8 cellular contexts compared by ENCODE assay signal in the genomic region with DNA sequence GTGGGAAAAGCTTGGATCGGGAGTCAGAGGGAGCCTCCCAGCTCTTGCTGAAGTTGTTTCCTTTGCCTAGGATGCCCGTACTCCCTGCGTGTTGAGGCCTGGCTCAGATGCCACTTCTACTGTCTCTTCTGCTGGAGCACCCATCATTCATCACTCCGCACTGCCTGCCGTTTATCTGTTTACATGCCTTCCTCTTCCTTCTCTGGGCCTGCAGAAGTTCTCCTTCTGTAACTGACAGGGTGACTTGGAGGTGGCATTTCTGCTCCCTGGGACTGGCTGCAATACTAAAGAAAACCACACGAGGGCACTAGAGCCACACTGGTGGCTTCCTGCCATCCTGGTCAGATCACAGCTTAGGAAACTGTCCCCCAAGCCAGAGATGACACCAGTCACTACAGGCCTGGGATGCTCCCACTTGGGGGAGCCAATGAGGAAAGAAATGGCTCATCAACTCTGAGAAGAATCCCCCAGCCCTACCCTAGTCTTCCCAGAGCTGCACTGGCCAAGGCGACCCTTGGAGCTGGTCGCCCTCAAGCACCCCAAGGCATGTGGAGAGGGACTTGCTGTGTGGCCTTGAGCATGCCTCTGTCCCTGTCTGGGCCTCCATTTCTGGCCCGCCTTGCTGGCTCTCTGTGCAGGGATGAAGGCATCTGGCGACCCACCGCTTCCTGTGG. TPM values are rescaled to one million over a fixed set of nuclear protein-coding genes. Genes with fewer than 3 reads are reported as not detected.
A peak's percentile ranks its signal among the peaks of the same experiment; 100 is the strongest.
DNase-seq lines count a peak whose midpoint lies in the region; ATAC-seq and TF ChIP-seq lines count a peak whose summit lies in the region.

No MANE protein-coding gene starts in this region.

- no peaks in the 10 kb centered on the region for H4K20me1 ChIP-seq in HCT116 (ENCODE audit: insufficient read depth)

- H3K27ac ChIP-seq in HCT116 (ENCODE audit: low read depth, low read length) = no peak overlapping the region; the same call in 1 of the 2 replicates
- no peak overlapping the region for H3K27ac ChIP-seq in right atrium auricular region

- CTCF ChIA-PET in HCT116 (lab: Charles Lee) = interaction anchor here (0.7 to 4.9 kb wide), 20 partner anchors 11 to 479 kb away, joined by 3 to 54 read pairs (median 5); a partner anchor contains a TSS

- no peaks in the 10 kb centered on the region for H3K27me3 ChIP-seq in HCT116 (ENCODE audit: insufficient read depth, low read length)
- H3K27me3 ChIP-seq in right atrium auricular region = no peaks in the 10 kb centered on the region

- TF ChIP-seq RAD21 in HCT116 (IDR thresholded peaks at IDR 0.05; ENCODE audit: low read depth) = peak; percentile 100

- no peak for TF ChIP-seq POLR2A in HCT116 (IDR thresholded peaks at IDR 0.05; ENCODE audit: borderline replicate concordance, extremely low read depth, insufficient read depth, insufficient read length)

- H3K36me3 ChIP-seq in HCT116 (ENCODE audit: control insufficient read depth in 1 of 2, insufficient read depth in 2 of 2, low read length in 2 of 2) (peaks cover 0 to 10% of the 10 kb centered on the region in 2 experiments; a peak in 1 of 4 replicates), right atrium auricular region (peaks cover 15% of the 10 kb centered on the region)

- TF ChIP-seq CTCF in HCT116 (IDR thresholded peaks at IDR 0.05 in 2 of 3, conservative IDR thresholded peaks at IDR 0.05 in 1 of 3; ENCODE audit: borderline replicate concordance in 1 of 3, insufficient read depth in 1 of 3, low read depth in 2 of 3, low read length in 2 of 3) = peak; percentile 96 to 99 (median 98)
- peak; percentile 93 to 98 for TF ChIP-seq CTCF in right atrium auricular region (IDR thresholded peaks at IDR 0.05)
- TF ChIP-seq CTCF in retinal pigment epithelial cell (conservative IDR thresholded peaks at IDR 0.05; ENCODE audit: low read depth, low read length) = peak; percentile 93

- no peak overlapping the region for H3K4me2 ChIP-seq in HCT116 (ENCODE audit: low read length)

- H3K4me3 ChIP-seq in HCT116 (replicated peaks in 1 of 2; ENCODE audit: low read depth in 1 of 2, low read length in 2 of 2) (no peak overlapping the region), right atrium auricular region (no peak overlapping the region), retinal pigment epithelial cell (ENCODE audit: low read length) (no peak overlapping the region)

- no peaks in the 10 kb centered on the region for H3K79me2 ChIP-seq in HCT116 (ENCODE audit: insufficient read depth, low read length)

- H2AFZ ChIP-seq in HCT116 (ENCODE audit: low read depth, low read length, poor library complexity, severe bottlenecking) = no peak overlapping the region

- H3K9me2 ChIP-seq in HCT116 (ENCODE audit: insufficient read depth) = no peaks in the 10 kb centered on the region

- peak; percentile 83 for DNase-seq in EL
- peak; percentile 71 for DNase-seq in HCT116 (ENCODE audit: low read depth, low spot score)
- peak; percentile 39 for DNase-seq in NCI-H1105 (lab: John Stamatoyannopoulos, UW)
- DNase-seq in SW 1271 (lab: John Stamatoyannopoulos, UW) = peak; percentile 39 to 52
- peak; percentile 60 for DNase-seq in activated naive CD8-positive, alpha-beta T cell treated with anti-CD3 and anti-CD28 coated beads, Interleukin-2, amount 50 U/mL, for 16 hours (ENCODE audit: low read depth, low spot score)
- DNase-seq in right atrium auricular region (ENCODE audit: low spot score) = peak; percentile 92
- DNase-seq in retinal pigment epithelial cell (ENCODE audit: low read depth) = no peak

- H3K4me1 ChIP-seq in HCT116 (ENCODE audit: control insufficient read depth in 1 of 2, insufficient read depth in 2 of 2, low read length in 2 of 2) (peaks cover 0 to 5% of the 10 kb centered on the region in 2 experiments; a peak in 1 of 4 replicates), right atrium auricular region (peaks cover 0 to 29% of the 10 kb centered on the region in 2 donors)

- intact Hi-C loops in HCT116 (cut with micrococcal nuclease) = loop anchor here (1.0 to 5.0 kb wide), 6 partner anchors 39 to 450 kb away; no protein-coding TSS in a partner anchor

- H3K9me3 ChIP-seq in HCT116 (ENCODE audit: control insufficient read depth in 1 of 2, insufficient read depth in 1 of 2, low read depth in 1 of 2, low read length in 2 of 2) (no peaks in the 10 kb centered on the region), right atrium auricular region (no peaks in the 10 kb centered on the region)

- ATAC-seq in HCT116 = peak; percentile 94
- ATAC-seq in HG03025 (IDR thresholded peaks at IDR 0.05; ENCODE audit: low FRiP score, unreplicated experiment) = no peak

- RAD21 ChIA-PET in HCT116 (lab: Charles Lee; ENCODE audit: low non-redundant PET in 1 of 2, low total read pairs in 2 of 2, uncharacterized antibody in 2 of 2, unreplicated experiment in 2 of 2) = interaction anchor here (0.7 to 1.6 kb wide), 8 partner anchors 16 to 175 kb away, joined by 3 to 5 read pairs (median 4); no protein-coding TSS in a partner anchor

- POLR2A ChIA-PET in HCT116 (lab: Charles Lee) = no interaction called here

- H3K9ac ChIP-seq in HCT116 (ENCODE audit: low read length) = no peak overlapping the region

- no TSS peak for BruUV-seq in HCT116 (replicated peaks; lab: Mats Ljungman, UMichigan)

TF ChIP-seq in HCT116, 20 proteins besides CTCF, POLR2A, EP300 and RAD21:
- TF ChIP-seq SIN3A (IDR thresholded peaks at IDR 0.05; ENCODE audit: low read depth) (no peak), CBX3 (IDR thresholded peaks at IDR 0.05; ENCODE audit: low read depth) (0 out of 2 replicates have a peak, but pooled peaks have one; percentile 64), ZFX (IDR thresholded peaks at IDR 0.05) (no peak), YY1 (IDR thresholded peaks at IDR 0.05; ENCODE audit: extremely low read depth, insufficient replicate concordance, low read depth, low read length) (peak; percentile 41), ELF1 (IDR thresholded peaks at IDR 0.05; ENCODE audit: borderline replicate concordance, low read depth) (no peak)
- TF ChIP-seq, protein P1, sequence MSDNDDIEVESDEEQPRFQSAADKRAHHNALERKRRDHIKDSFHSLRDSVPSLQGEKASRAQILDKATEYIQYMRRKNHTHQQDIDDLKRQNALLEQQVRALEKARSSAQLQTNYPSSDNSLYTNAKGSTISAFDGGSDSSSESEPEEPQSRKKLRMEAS (IDR thresholded peaks at IDR 0.05) = peak; percentile 25; the same call in 1 of the 2 replicates

RNA-seq across cellular contexts. Expression of a gene that starts 9.7 kb away (rescaled TPM):
- total RNA-seq in HCT116 (2021; ENCODE audit: unreplicated experiment) (27.3 TPM), right atrium auricular region (10 to 100 TPM; 23.5 to 27.1 TPM)
- 11.8 and 14.6 TPM in 2 replicates for polyA plus RNA-seq in HCT116 (2012)
